Comparison of ENCODE assay signal across 18 cellular contexts in the genomic region with DNA sequence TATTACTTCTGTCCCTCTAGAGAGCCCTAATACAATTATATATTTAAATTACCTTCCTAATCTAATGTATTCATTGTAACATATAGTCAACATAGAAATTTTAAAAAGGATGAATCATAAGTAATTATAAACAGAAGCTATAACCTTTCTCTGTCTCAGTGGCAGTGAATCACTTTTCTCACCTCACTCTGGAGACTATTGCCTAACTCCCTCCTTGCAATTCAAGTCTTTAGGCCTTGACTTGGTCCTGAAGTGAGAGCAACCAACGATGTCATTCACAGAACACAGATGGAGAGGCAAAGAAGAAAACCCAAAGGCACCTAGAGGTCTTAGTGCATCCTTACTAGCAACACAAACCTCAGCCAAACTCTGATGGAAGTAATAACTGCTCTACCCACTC.
DNase-seq lines count a peak whose midpoint lies in the region; ATAC-seq and TF ChIP-seq lines count a peak whose summit lies in the region.
"Had no signal": no experiment of that assay in that cellular context is flagged by ENCODE, and none has a peak within 500 bp of the region (broad histone marks: within the 10 kb centered on the region; RNA-seq: fewer than 3 reads in every experiment).

No MANE protein-coding gene starts in this region.

- H2BK5ac ChIP-seq in IMR-90 (ENCODE audit: low read depth, low read length, poor library complexity, severe bottlenecking) (no peak overlapping the region), mesenchymal stem cell (ENCODE audit: low read depth, low read length, poor library complexity, severe bottlenecking) (no peak overlapping the region)

- H3K9me3 ChIP-seq in IMR-90 (ENCODE audit: control insufficient read depth, insufficient read depth, low read length) = no peaks in the 10 kb centered on the region
- no peaks in the 10 kb centered on the region for H3K9me3 ChIP-seq in RWPE2 (ENCODE audit: severe bottlenecking)
- no peaks in the 10 kb centered on the region for H3K9me3 ChIP-seq in mesenchymal stem cell (ENCODE audit: control insufficient read depth, low read length)
- no peaks in the 10 kb centered on the region for H3K9me3 ChIP-seq in upper lobe of right lung
- H3K9me3 ChIP-seq: SK-N-SH had no signal

- H3K18ac ChIP-seq in IMR-90 (ENCODE audit: low read depth, low read length) (no peak overlapping the region), mesenchymal stem cell (ENCODE audit: low read depth in 1 of 2, low read length in 2 of 2) (no peak overlapping the region)

- H3K27me3 ChIP-seq in IMR-90 (ENCODE audit: control insufficient read depth, insufficient read depth, low read length) = no peaks in the 10 kb centered on the region; the same call in 1 of the 2 replicates
- peaks cover 34% of the 10 kb centered on the region for H3K27me3 ChIP-seq in RWPE2 (ENCODE audit: insufficient read depth, poor library complexity, severe bottlenecking)
- H3K27me3 ChIP-seq in mesenchymal stem cell (ENCODE audit: control insufficient read depth in 1 of 2, insufficient read depth in 1 of 2, low read length in 2 of 2) = no peaks in the 10 kb centered on the region
- H3K27me3 ChIP-seq in upper lobe of right lung = no peaks in the 10 kb centered on the region

- no peak overlapping the region for H3K56ac ChIP-seq in IMR-90 (ENCODE audit: extremely low read depth, insufficient read depth, low read length)

- H3K36me3 ChIP-seq in IMR-90 (ENCODE audit: control insufficient read depth, insufficient read depth, low read length) = no peaks in the 10 kb centered on the region
- H3K36me3 ChIP-seq in RWPE2 (ENCODE audit: low read depth) = no peaks in the 10 kb centered on the region
- no peaks in the 10 kb centered on the region for H3K36me3 ChIP-seq in mesenchymal stem cell (ENCODE audit: control insufficient read depth in 1 of 2, insufficient read depth in 2 of 2, low read depth in 1 of 2, low read length in 2 of 2)
- H3K36me3 ChIP-seq in upper lobe of right lung = no peaks in the 10 kb centered on the region

- no peak overlapping the region for H3K9ac ChIP-seq in IMR-90 (ENCODE audit: low read depth, low read length)
- H3K9ac ChIP-seq in mesenchymal stem cell (ENCODE audit: low read length) = no peak overlapping the region
- H3K9ac ChIP-seq: SK-N-SH had no signal

- TF ChIP-seq POLR2A in IMR-90 (IDR thresholded peaks at IDR 0.05; ENCODE audit: low read depth, low read length) = no peak

- no TSS peak for BruUV-seq in IMR-90 (replicated peaks; lab: Mats Ljungman, UMichigan)

- H3K4ac ChIP-seq in IMR-90 (ENCODE audit: low read depth, low read length) (no peak overlapping the region), mesenchymal stem cell (ENCODE audit: low read depth in 1 of 2, low read length in 2 of 2) (no peak overlapping the region)

- H2BK15ac ChIP-seq in IMR-90 (ENCODE audit: low read depth, low read length) (no peak overlapping the region), mesenchymal stem cell (ENCODE audit: low read depth, poor library complexity, severe bottlenecking) (no peak overlapping the region)

- dilution Hi-C loops in IMR-90 (cut with HindIII; ENCODE audit: low sequenced_read_pairs, unreplicated experiment) = no loop called here

- intact Hi-C loops in IMR-90 (cut with micrococcal nuclease) = no loop called here
- intact Hi-C loops in upper lobe of right lung (cut with DNase I) = no loop called here

- H3K79me1 ChIP-seq in IMR-90 (ENCODE audit: low read depth in 1 of 2, low read length in 2 of 2) (no peaks in the 10 kb centered on the region), mesenchymal stem cell (replicated peaks; ENCODE audit: low read length, poor library complexity, severe bottlenecking) (no peaks in the 10 kb centered on the region)

- ATAC-seq in IMR-90 (ENCODE audit: low read depth) (no peak), RWPE2 (ENCODE audit: low read depth) (peak; percentile 80), upper lobe of right lung (no peak), HG02852 (IDR thresholded peaks at IDR 0.05; ENCODE audit: unreplicated experiment) (no peak)

- TF ChIP-seq CTCF in IMR-90 (conservative IDR thresholded peaks at IDR 0.05; ENCODE audit: low read depth, low read length) = no peak
- no peak for TF ChIP-seq CTCF in RWPE2 (IDR thresholded peaks at IDR 0.05; ENCODE audit: poor library complexity, severe bottlenecking)
- TF ChIP-seq CTCF in epithelial cell of esophagus (IDR thresholded peaks at IDR 0.05; ENCODE audit: insufficient read depth, low read depth, low read length, missing control alignments) = no peak
- TF ChIP-seq CTCF in upper lobe of right lung (IDR thresholded peaks at IDR 0.05) = no peak

- H3K27ac ChIP-seq in IMR-90 (ENCODE audit: insufficient read depth, low read length) = no peak overlapping the region
- H3K27ac ChIP-seq in RWPE2 (ENCODE audit: poor library complexity, severe bottlenecking) = no peak overlapping the region
- H3K27ac ChIP-seq in mesenchymal stem cell (ENCODE audit: low read length, poor library complexity, severe bottlenecking) = no peak overlapping the region
- H3K27ac ChIP-seq in upper lobe of right lung = no peak overlapping the region
- H3K27ac ChIP-seq: C4-2B, HL-60 had no signal

- H4K5ac ChIP-seq in IMR-90 (ENCODE audit: low read depth, low read length) = no peak overlapping the region

- H3K9me1 ChIP-seq in IMR-90 (ENCODE audit: insufficient read depth, low read length) = no peaks in the 10 kb centered on the region

- no peaks in the 10 kb centered on the region for H4K20me1 ChIP-seq in IMR-90 (ENCODE audit: insufficient read depth, low read length)

- in situ Hi-C loops in IMR-90 (cut with MboI; ENCODE audit: low sequenced_read_pairs) = no loop called here

- H3K14ac ChIP-seq in IMR-90 (replicated peaks; ENCODE audit: low read depth, low read length) (no peak overlapping the region), mesenchymal stem cell (ENCODE audit: low read length in 2 of 2) (no peak overlapping the region)

- H4K8ac ChIP-seq in IMR-90 (ENCODE audit: low read depth in 2 of 2, low read length in 2 of 2) = no peak overlapping the region
- no peak overlapping the region for H4K8ac ChIP-seq in mesenchymal stem cell (ENCODE audit: low read length)

- no peak overlapping the region for H2BK12ac ChIP-seq in mesenchymal stem cell (ENCODE audit: low read length in 2 of 2)

- H3K4me2 ChIP-seq in IMR-90 (ENCODE audit: low read depth, low read length) = no peak overlapping the region
- no peak overlapping the region for H3K4me2 ChIP-seq in mesenchymal stem cell (ENCODE audit: low read length, poor library complexity, severe bottlenecking)
- H3K4me2 ChIP-seq: SK-N-SH had no signal

- no peaks in the 10 kb centered on the region for H3K4me1 ChIP-seq in IMR-90 (ENCODE audit: control insufficient read depth, insufficient read depth, low read length)
- H3K4me1 ChIP-seq in RWPE2 (ENCODE audit: insufficient read depth, poor library complexity, severe bottlenecking) = peaks cover 3% of the 10 kb centered on the region
- H3K4me1 ChIP-seq in mesenchymal stem cell (ENCODE audit: control insufficient read depth, insufficient read depth, low read depth, low read length) = no peaks in the 10 kb centered on the region
- H3K4me1 ChIP-seq in upper lobe of right lung = no peaks in the 10 kb centered on the region

- no peak overlapping the region for H2AFZ ChIP-seq in IMR-90 (replicated peaks; ENCODE audit: low read length, poor library complexity)
- H2AFZ ChIP-seq in mesenchymal stem cell (ENCODE audit: low read depth, low read length) = no peak overlapping the region

- peak; percentile 1 for DNase-seq in IMR-90
- no peak for DNase-seq in RWPE2 (ENCODE audit: low spot score)
- peak; percentile 89 for DNase-seq in epithelial cell of esophagus (ENCODE audit: low read depth)
- peak; percentile 3 for DNase-seq in mesenchymal stem cell
- DNase-seq in upper lobe of right lung = no peak
- no peak for DNase-seq in DMS114 treated with DMSO at 0.1 percent for 48 hours (lab: John Stamatoyannopoulos, UW; ENCODE audit: unreplicated experiment)
- DNase-seq in NCI-H2171 treated with DMSO at 0.1 percent for 48 hours (lab: John Stamatoyannopoulos, UW) = no peak
- DNase-seq: AML-193; DMS79; MV-4-11; NCI-H187 treated with DMSO at 0.1 percent for 48 hours; NCI-H69; NK-92 treated with Interleukin-12 subunit alpha and Interleukin-12 subunit beta, amount 100 ng/mL, for 24 hours; SHP77 treated with DMSO at 0.1 percent for 48 hours; SK-N-SH had no signal

- H3K23ac ChIP-seq in IMR-90 (ENCODE audit: low read depth, low read length) = no peak overlapping the region
- no peak overlapping the region for H3K23ac ChIP-seq in mesenchymal stem cell (ENCODE audit: low read length in 2 of 2)

- H4K91ac ChIP-seq in IMR-90 (ENCODE audit: insufficient read depth, low read depth, low read length) (no peak overlapping the region), mesenchymal stem cell (ENCODE audit: low read length) (no peak overlapping the region)

- H2AK5ac ChIP-seq in IMR-90 (ENCODE audit: low read depth, low read length) (no peak overlapping the region), mesenchymal stem cell (ENCODE audit: low read length, severe bottlenecking) (no peak overlapping the region)

- no peak overlapping the region for H3K4me3 ChIP-seq in IMR-90 (ENCODE audit: insufficient read depth, low read depth, low read length)
- H3K4me3 ChIP-seq in RWPE2 (ENCODE audit: severe bottlenecking) = no peak overlapping the region
- H3K4me3 ChIP-seq in epithelial cell of esophagus (ENCODE audit: low read length) = no peak overlapping the region
- no peak overlapping the region for H3K4me3 ChIP-seq in mesenchymal stem cell (ENCODE audit: insufficient read depth in 1 of 2, low read depth in 1 of 2, low read length in 2 of 2)
- H3K4me3 ChIP-seq in upper lobe of right lung = no peak overlapping the region

- TF ChIP-seq RAD21 in IMR-90 (IDR thresholded peaks at IDR 0.05; ENCODE audit: low read length) = no peak

- H2BK20ac ChIP-seq in IMR-90 (ENCODE audit: low read depth, low read length) = no peak overlapping the region

- WGBS in IMR-90 (ENCODE audit: extremely low coverage in 2 of 2, insufficient read length in 1 of 2), 2 experiments = 40% methylated on average over 1 of the region's 1 CpG; no CpG with 5 or more reads in 1 of the 2 experiments
- WGBS in mesenchymal stem cell = 91% methylated on average over 1 of the region's 1 CpG

- POLR2A ChIA-PET in IMR-90 (lab: Charles Lee; ENCODE audit: unreplicated experiment) = no interaction called here

- no peak overlapping the region for H2AK9ac ChIP-seq in IMR-90 (replicated peaks; ENCODE audit: low read depth, low read length, poor library complexity)

- no peak overlapping the region for H2BK120ac ChIP-seq in IMR-90 (ENCODE audit: low read depth, low read length)
- no peak overlapping the region for H2BK120ac ChIP-seq in mesenchymal stem cell (ENCODE audit: low read depth, low read length)

- CTCF ChIA-PET in IMR-90 (lab: Yijun Ruan, JAX) = no interaction called here

TF ChIP-seq in IMR-90, 13 proteins besides CTCF, POLR2A, EP300 and RAD21:
- TF ChIP-seq RCOR1 (IDR thresholded peaks at IDR 0.05; ENCODE audit: insufficient replicate concordance, low read length) = no peak
- TF ChIP-seq CEBPB (IDR thresholded peaks at IDR 0.05; ENCODE audit: low read depth, low read length) = 0 out of 2 replicates have a peak, but pooled peaks have one; percentile 6
- no peak for TF ChIP-seq NFE2L2 (IDR thresholded peaks at IDR 0.05; ENCODE audit: low read depth, low read length)
TF ChIP-seq in IMR-90: peak in this region for 1.

Comparison
In these comparisons a context has a peak if more than half of its experiments do, and no peak if none do; other contexts are left out.
1. DNase-seq: peak in IMR-90 (single experiment), epithelial cell of esophagus (single experiment) and mesenchymal stem cell (single experiment); none in RWPE2 (single experiment), upper lobe of right lung (single experiment), DMS114 treated with DMSO at 0.1 percent for 48 hours (single experiment) and NCI-H2171 treated with DMSO at 0.1 percent for 48 hours (single experiment).